ENCODE assay signal across 7 cellular contexts in genomic region chr16:70252355-70252988, GRCh38. TPM values are rescaled to one million over a fixed set of nuclear protein-coding genes. Genes with fewer than 3 reads are reported as not detected.
DNase-seq lines count a peak whose midpoint lies in the region; ATAC-seq, FAIRE-seq and TF ChIP-seq lines count a peak whose summit lies in the region.

No MANE protein-coding gene starts in this region.

- H3K9me2 ChIP-seq in Karpas-422 (replicated peaks; ENCODE audit: insufficient read depth, low read length): no peaks in the 10 kb centered on the region

- H3K27me3 ChIP-seq in GM06990 (replicated peaks; ENCODE audit: control insufficient read depth, insufficient read depth, low read length): no peaks in the 10 kb centered on the region
- no peaks in the 10 kb centered on the region for H3K27me3 ChIP-seq in Karpas-422 (ENCODE audit: low read length)
- no peaks in the 10 kb centered on the region for H3K27me3 ChIP-seq in astrocyte (ENCODE audit: insufficient read depth, low read length)

- H3K4me1 ChIP-seq in Karpas-422 (ENCODE audit: low read length): peaks cover 13% of the 10 kb centered on the region
- peaks cover 16% of the 10 kb centered on the region for H3K4me1 ChIP-seq in astrocyte (ENCODE audit: insufficient read depth, low read length)

- DNase-seq in GM06990 (ENCODE audit: extremely low read depth, insufficient read length) (no peak), Karpas-422 (peak; percentile 65), astrocyte (ENCODE audit: low read depth) (no peak), NCI-H1694 (lab: John Stamatoyannopoulos, UW) (no peak), NCI-H2081 (lab: John Stamatoyannopoulos, UW) (no peak)
- no peak for DNase-seq in natural killer cell treated with Interleukin-12 subunit alpha and Interleukin-12 subunit beta and Interleukin-15 and Interleukin-18, amount 100 ng/mL, for 72 hours (ENCODE audit: low spot score)

- H3K9me3 ChIP-seq in Karpas-422 (ENCODE audit: low read length): no peaks in the 10 kb centered on the region
- no peaks in the 10 kb centered on the region for H3K9me3 ChIP-seq in astrocyte (ENCODE audit: insufficient read depth, low read depth, low read length)

- no peak overlapping the region for H3K27ac Mint-ChIP-seq in astrocyte (ENCODE audit: unreplicated experiment)
- H3K27ac Mint-ChIP-seq in natural killer cell treated with Interleukin-12 subunit alpha and Interleukin-12 subunit beta and Interleukin-15 and Interleukin-18, amount 100 ng/mL, for 72 hours: peak overlapping the region; percentile 74 to 78

- peaks cover 12% of the 10 kb centered on the region for H3K36me3 Mint-ChIP-seq in astrocyte (ENCODE audit: low read depth, unreplicated experiment)
- no peaks in the 10 kb centered on the region for H3K36me3 Mint-ChIP-seq in natural killer cell treated with Interleukin-12 subunit alpha and Interleukin-12 subunit beta and Interleukin-15 and Interleukin-18, amount 100 ng/mL, for 72 hours

- H3K4me1 Mint-ChIP-seq in astrocyte (ENCODE audit: low read depth, unreplicated experiment): peaks cover 7% of the 10 kb centered on the region
- peaks cover 8 to 14% of the 10 kb centered on the region in 2 donors for H3K4me1 Mint-ChIP-seq in natural killer cell treated with Interleukin-12 subunit alpha and Interleukin-12 subunit beta and Interleukin-15 and Interleukin-18, amount 100 ng/mL, for 72 hours (ENCODE audit: low read depth in 2 of 2)

- H4K20me1 ChIP-seq in Karpas-422 (ENCODE audit: insufficient read depth, low read depth, low read length) (0 out of 2 replicates have a peak, but pooled peaks cover 3% of the 10 kb centered on the region), astrocyte (ENCODE audit: insufficient read depth, low read length) (peaks cover 51% of the 10 kb centered on the region)

- no peak for ATAC-seq in natural killer cell treated with Interleukin-12 subunit alpha and Interleukin-12 subunit beta and Interleukin-15 and Interleukin-18, amount 100 ng/mL, for 72 hours
- ATAC-seq in HG03378 (IDR thresholded peaks at IDR 0.05; ENCODE audit: unreplicated experiment): no peak

- H3K79me2 ChIP-seq in Karpas-422 (ENCODE audit: low read length) (peaks cover 30% of the 10 kb centered on the region), astrocyte (ENCODE audit: insufficient read depth, low read length) (peaks cover 26% of the 10 kb centered on the region)

- no peaks in the 10 kb centered on the region for H3K9me3 Mint-ChIP-seq in astrocyte (ENCODE audit: unreplicated experiment)
- H3K9me3 Mint-ChIP-seq in natural killer cell treated with Interleukin-12 subunit alpha and Interleukin-12 subunit beta and Interleukin-15 and Interleukin-18, amount 100 ng/mL, for 72 hours: no peaks in the 10 kb centered on the region

- no peak for FAIRE-seq in astrocyte (lab: Jason Lieb, UNC)

- no peak overlapping the region for H3K4me3 ChIP-seq in GM06990 (replicated peaks; ENCODE audit: low read depth, low read length)
- peak overlapping the region; percentile 98; the same call in 1 of the 2 replicates for H3K4me3 ChIP-seq in Karpas-422 (ENCODE audit: low read length)
- no peak overlapping the region for H3K4me3 ChIP-seq in astrocyte (ENCODE audit: insufficient read depth, low read depth, low read length)

- H3K27me3 Mint-ChIP-seq in astrocyte (ENCODE audit: low read depth, unreplicated experiment): no peaks in the 10 kb centered on the region
- no peaks in the 10 kb centered on the region for H3K27me3 Mint-ChIP-seq in natural killer cell treated with Interleukin-12 subunit alpha and Interleukin-12 subunit beta and Interleukin-15 and Interleukin-18, amount 100 ng/mL, for 72 hours

- H3K36me3 ChIP-seq in GM06990 (ENCODE audit: control insufficient read depth, insufficient read depth, low read length) (peaks cover 40% of the 10 kb centered on the region), Karpas-422 (ENCODE audit: insufficient read depth, low read length) (peaks cover 26% of the 10 kb centered on the region), astrocyte (ENCODE audit: insufficient read depth, low read length) (peaks cover 23% of the 10 kb centered on the region)

- H3K4me2 ChIP-seq in Karpas-422 (ENCODE audit: low read depth, low read length, poor library complexity, severe bottlenecking) (peak overlapping the region; percentile 65), astrocyte (ENCODE audit: low read length) (peak overlapping the region; percentile 98)

- H3K9ac ChIP-seq in Karpas-422 (ENCODE audit: low read length): no peak overlapping the region
- no peak overlapping the region for H3K9ac ChIP-seq in astrocyte (ENCODE audit: low read length)

- H2AFZ ChIP-seq in Karpas-422 (ENCODE audit: low read length) (no peak overlapping the region), astrocyte (ENCODE audit: low read depth, low read length) (no peak overlapping the region)

- peak overlapping the region; percentile 81 for H3K4me3 Mint-ChIP-seq in astrocyte (ENCODE audit: unreplicated experiment)
- peak overlapping the region; percentile 79 for H3K4me3 Mint-ChIP-seq in natural killer cell treated with Interleukin-12 subunit alpha and Interleukin-12 subunit beta and Interleukin-15 and Interleukin-18, amount 100 ng/mL, for 72 hours

- TF ChIP-seq CTCF in GM06990 (IDR thresholded peaks at IDR 0.05; ENCODE audit: insufficient read depth, low read length, poor library complexity, severe bottlenecking) (peak; percentile 51), astrocyte (IDR thresholded peaks at IDR 0.05; ENCODE audit: insufficient read depth, low read depth, low read length) (no peak)

- H3K27ac ChIP-seq in Karpas-422 (ENCODE audit: low read length) (no peak overlapping the region), astrocyte (ENCODE audit: low read depth, low read length) (no peak overlapping the region)

RNA-seq across cellular contexts. Expression of gene EXOSC6, which starts 0.7 kb away (rescaled TPM):
- 29.0 and 31.5 TPM in 2 replicates for total RNA-seq in Karpas-422 (2014; rRNA removed; shearing (Covaris generic); ENCODE audit: low replicate concordance)
- 49.2 and 49.5 TPM in 2 replicates for total RNA-seq in astrocyte
- total RNA-seq in natural killer cell treated with Interleukin-12 subunit alpha and Interleukin-12 subunit beta and Interleukin-15 and Interleukin-18, amount 100 ng/mL, for 72 hours: 10 to 100 TPM; 29.0 to 57.0 TPM

RNA-seq across cellular contexts. Expression of gene AARS1, which starts 36.8 kb away (rescaled TPM):
- 118 and 230 TPM in 2 replicates for total RNA-seq in Karpas-422 (2014; rRNA removed; shearing (Covaris generic); ENCODE audit: low replicate concordance)
- 157 and 167 TPM in 2 replicates for total RNA-seq in astrocyte
- total RNA-seq in natural killer cell treated with Interleukin-12 subunit alpha and Interleukin-12 subunit beta and Interleukin-15 and Interleukin-18, amount 100 ng/mL, for 72 hours: 100 to 1,000 TPM; 109 to 130 TPM

RNA-seq across cellular contexts. Expression of gene DDX19B, which starts 46.5 kb away (rescaled TPM):
- 63.7 and 73.9 TPM in 2 replicates for total RNA-seq in Karpas-422 (2014; rRNA removed; shearing (Covaris generic); ENCODE audit: low replicate concordance)
- 25.3 and 25.7 TPM in 2 replicates for total RNA-seq in astrocyte
- 10 to 100 TPM; 34.6 to 42.3 TPM for total RNA-seq in natural killer cell treated with Interleukin-12 subunit alpha and Interleukin-12 subunit beta and Interleukin-15 and Interleukin-18, amount 100 ng/mL, for 72 hours
